In genomic region chr1:10028956-10029491, GRCh38 we compare ENCODE assay signal across 5 cellular contexts. TPM values are rescaled to one million over a fixed set of nuclear protein-coding genes. Genes with fewer than 3 reads are reported as not detected.
"Had no signal": no experiment of that assay in that cellular context is flagged by ENCODE, and none has a peak within 500 bp of the region (broad histone marks: within the 10 kb centered on the region; RNA-seq: fewer than 3 reads in every experiment).

No MANE protein-coding gene starts in this region.

RNA-seq across cellular contexts. Expression of gene RBP7, which starts 32.0 kb away (rescaled TPM):
- total RNA-seq: activated CD4-positive, alpha-beta memory T cell treated with anti-CD3 and anti-CD28 coated beads, Interleukin-2, amount 10 ng/mL, durations not matched to agents 7 days and 5 days; activated CD8-positive, alpha-beta memory T cell treated with anti-CD3 and anti-CD28 coated beads, Interleukin-2, amount 10 ng/mL, durations not matched to agents 7 days and 5 days; cerebellum; MCF 10A; SJCRH30 had no signal
